ENCODE assay signal across 8 cellular contexts in genomic region chr7:149126662-149127321, GRCh38. TPM values are rescaled to one million over a fixed set of nuclear protein-coding genes. Genes with fewer than 3 reads are reported as not detected.
A peak's percentile ranks its signal among the peaks of the same experiment; 100 is the strongest.
DNase-seq lines count a peak whose midpoint lies in the region; ATAC-seq and TF ChIP-seq lines count a peak whose summit lies in the region.

No MANE protein-coding gene starts in this region.

- peaks cover 39% of the 10 kb centered on the region for H3K36me3 Mint-ChIP-seq in activated CD8-positive, alpha-beta T cell treated with anti-CD3 and anti-CD28 coated beads, Interleukin-2, amount 10 ng/mL, durations not matched to agents 7 days and 5 days (ENCODE audit: low read depth)
- H3K36me3 Mint-ChIP-seq in endothelial cell (ENCODE audit: low read depth, unreplicated experiment), result peaks cover 33% of the 10 kb centered on the region

- H3K4me1 Mint-ChIP-seq in activated CD8-positive, alpha-beta T cell treated with anti-CD3 and anti-CD28 coated beads, Interleukin-2, amount 10 ng/mL, durations not matched to agents 7 days and 5 days (ENCODE audit: low read depth), result peaks cover 26% of the 10 kb centered on the region
- peaks cover 18% of the 10 kb centered on the region for H3K4me1 Mint-ChIP-seq in endothelial cell (ENCODE audit: unreplicated experiment)

- H3K4me3 Mint-ChIP-seq in activated CD8-positive, alpha-beta T cell treated with anti-CD3 and anti-CD28 coated beads, Interleukin-2, amount 10 ng/mL, durations not matched to agents 7 days and 5 days, result peak overlapping the region; percentile 100
- peak overlapping the region; percentile 100 for H3K4me3 Mint-ChIP-seq in endothelial cell (ENCODE audit: unreplicated experiment)

- peak; percentile 56 to 59 for DNase-seq in NCI-H2081 (lab: John Stamatoyannopoulos, UW)
- DNase-seq in NCI-H2081 treated with DMSO at 0.1 percent for 48 hours (lab: John Stamatoyannopoulos, UW), result no peak
- DNase-seq in NCI-H2171 treated with DMSO at 0.1 percent for 48 hours (lab: John Stamatoyannopoulos, UW), result peak; percentile 78
- DNase-seq in activated CD8-positive, alpha-beta T cell treated with anti-CD3 and anti-CD28 coated beads, Interleukin-2, amount 10 ng/mL, durations not matched to agents 7 days and 5 days, result peak; percentile 70
- DNase-seq in endothelial cell (ENCODE audit: low spot score), result peak; percentile 61
- peak; percentile 33 for DNase-seq in mucosa of gallbladder (ENCODE audit: low spot score)
- DNase-seq in stimulated activated CD8-positive, alpha-beta memory T cell treated with anti-CD3 and anti-CD28 coated beads, Interleukin-4, amount 100 ng/mL, for 4 hours (ENCODE audit: low read depth in 2 of 2, low spot score in 1 of 2), result peak; percentile 24 to 60

- POLR2A ChIA-PET in activated CD8-positive, alpha-beta T cell treated with anti-CD3 and anti-CD28 coated beads, Interleukin-2, amount 10 ng/mL, durations not matched to agents 7 days and 5 days (lab: Charles Lee), result interaction anchor here (0.8 to 3.6 kb wide), 6 partner anchors 9 to 121 kb away, joined by 4 to 43 read pairs (median 6); partner anchors contain the start of genes ZNF282 and ZNF398

- ATAC-seq in HG02884 (IDR thresholded peaks at IDR 0.05; ENCODE audit: unreplicated experiment), result peak; percentile 36
- peak; percentile 58 for ATAC-seq in activated CD8-positive, alpha-beta T cell treated with anti-CD3 and anti-CD28 coated beads, Interleukin-2, amount 10 ng/mL, durations not matched to agents 7 days and 5 days

- no peaks in the 10 kb centered on the region for H3K27me3 Mint-ChIP-seq in activated CD8-positive, alpha-beta T cell treated with anti-CD3 and anti-CD28 coated beads, Interleukin-2, amount 10 ng/mL, durations not matched to agents 7 days and 5 days (ENCODE audit: low read depth)
- H3K27me3 Mint-ChIP-seq in endothelial cell (ENCODE audit: unreplicated experiment), result peaks cover 20% of the 10 kb centered on the region

- TF ChIP-seq CTCF in endothelial cell (IDR thresholded peaks at IDR 0.05; ENCODE audit: unreplicated experiment), result no peak

- CTCF ChIA-PET in activated CD8-positive, alpha-beta T cell treated with anti-CD3 and anti-CD28 coated beads, Interleukin-2, amount 10 ng/mL, durations not matched to agents 7 days and 5 days (lab: Charles Lee), result interaction anchor here (0.7 to 2.7 kb wide), 12 partner anchors 9 to 158 kb away, joined by 3 to 44 read pairs (median 5); partner anchors contain the start of genes ZNF398 and ZNF783

- peak overlapping the region; percentile 100 for H3K27ac Mint-ChIP-seq in activated CD8-positive, alpha-beta T cell treated with anti-CD3 and anti-CD28 coated beads, Interleukin-2, amount 10 ng/mL, durations not matched to agents 7 days and 5 days
- H3K27ac Mint-ChIP-seq in endothelial cell (ENCODE audit: unreplicated experiment), result peak overlapping the region; percentile 100

- H3K9me3 Mint-ChIP-seq in activated CD8-positive, alpha-beta T cell treated with anti-CD3 and anti-CD28 coated beads, Interleukin-2, amount 10 ng/mL, durations not matched to agents 7 days and 5 days (ENCODE audit: insufficient read depth), result peaks cover 7% of the 10 kb centered on the region
- peaks cover 9% of the 10 kb centered on the region for H3K9me3 Mint-ChIP-seq in endothelial cell (ENCODE audit: unreplicated experiment)

RNA-seq across cellular contexts. Expression of gene ZNF425, which starts 0.7 kb away (rescaled TPM):
- under 1 TPM; 0.47 to 0.55 TPM for total RNA-seq in activated CD8-positive, alpha-beta T cell treated with anti-CD3 and anti-CD28 coated beads, Interleukin-2, amount 10 ng/mL, durations not matched to agents 7 days and 5 days
- total RNA-seq in endothelial cell (ENCODE audit: unreplicated experiment), result 6.2 TPM
- total RNA-seq in mucosa of gallbladder, result 2.8 TPM

RNA-seq across cellular contexts. Expression of gene ZNF398, which starts 20.5 kb away (rescaled TPM):
- total RNA-seq in activated CD8-positive, alpha-beta T cell treated with anti-CD3 and anti-CD28 coated beads, Interleukin-2, amount 10 ng/mL, durations not matched to agents 7 days and 5 days, result 10 to 100 TPM; 11.8 to 13.3 TPM
- total RNA-seq in endothelial cell (ENCODE audit: unreplicated experiment) (14.9 TPM), mucosa of gallbladder (15.3 TPM)

RNA-seq across cellular contexts. Expression of gene ZNF786, which starts 36.3 kb away (rescaled TPM):
- total RNA-seq in activated CD8-positive, alpha-beta T cell treated with anti-CD3 and anti-CD28 coated beads, Interleukin-2, amount 10 ng/mL, durations not matched to agents 7 days and 5 days, result 1 to 10 TPM; 7.4 to 7.6 TPM
- 19.0 TPM for total RNA-seq in endothelial cell (ENCODE audit: unreplicated experiment)
- 7.0 TPM for total RNA-seq in mucosa of gallbladder
